Comparison of ENCODE assay signal across 15 cellular contexts in genomic region chr3:124529826-124530571, GRCh38.
DNase-seq lines count a peak whose midpoint lies in the region; ATAC-seq and TF ChIP-seq lines count a peak whose summit lies in the region.
"Had no signal": no experiment of that assay in that cellular context is flagged by ENCODE, and none has a peak within 500 bp of the region (broad histone marks: within the 10 kb centered on the region; RNA-seq: fewer than 3 reads in every experiment).

No MANE protein-coding gene starts in this region.

- DNase-seq in Ammon's horn (ENCODE audit: low spot score) (peak; percentile 70), cerebellum (ENCODE audit: low spot score) (peak; percentile 6), medulla oblongata (ENCODE audit: extremely low spot score) (peak; percentile 79)
- DNase-seq: activated CD4-positive, alpha-beta T cell treated with anti-CD3 and anti-CD28 coated beads for 36 hours; activated T-cell treated with anti-CD3 and anti-CD28 coated beads, Interleukin-2, amount 50 U/mL, for 24 hours; HCEC 1CT; NCI-H1092; OCI-M1; T-helper 1 cell; upper lobe of left lung had no signal

- no peak for ATAC-seq in HG03432 (IDR thresholded peaks at IDR 0.05; ENCODE audit: unreplicated experiment)
- ATAC-seq in HG03135 (IDR thresholded peaks at IDR 0.05; ENCODE audit: unreplicated experiment): no peak
- no peak for ATAC-seq in GM21717 (IDR thresholded peaks at IDR 0.05; ENCODE audit: unreplicated experiment)
- ATAC-seq in HG02981 (IDR thresholded peaks at IDR 0.05; ENCODE audit: unreplicated experiment): no peak
- ATAC-seq: activated CD4-positive, alpha-beta T cell treated with anti-CD3 and anti-CD28 coated beads for 36 hours had no signal

- no peak for TF ChIP-seq RAD21 in Ishikawa (IDR thresholded peaks at IDR 0.05; ENCODE audit: low read depth)

- no peak for TF ChIP-seq EP300 in Ishikawa (IDR thresholded peaks at IDR 0.05; ENCODE audit: borderline replicate concordance)

TF ChIP-seq in Ishikawa, 13 proteins besides CTCF, POLR2A, EP300 and RAD21:
- TF ChIP-seq TEAD4 (IDR thresholded peaks at IDR 0.05) (peak; percentile 35; the same call in 1 of the 2 replicates), FOXM1 (IDR thresholded peaks at IDR 0.05; ENCODE audit: borderline replicate concordance, low read depth) (no peak)
TF ChIP-seq in Ishikawa: peak in this region for 1.

Comparison
In these comparisons a context has a peak if more than half of its experiments do, and no peak if none do; other contexts are left out.
1. DNase-seq: peak in every context shown above with its lines; median percentile 79 in medulla oblongata; 70 in Ammon's horn; 6 in cerebellum.